In the genomic region with DNA sequence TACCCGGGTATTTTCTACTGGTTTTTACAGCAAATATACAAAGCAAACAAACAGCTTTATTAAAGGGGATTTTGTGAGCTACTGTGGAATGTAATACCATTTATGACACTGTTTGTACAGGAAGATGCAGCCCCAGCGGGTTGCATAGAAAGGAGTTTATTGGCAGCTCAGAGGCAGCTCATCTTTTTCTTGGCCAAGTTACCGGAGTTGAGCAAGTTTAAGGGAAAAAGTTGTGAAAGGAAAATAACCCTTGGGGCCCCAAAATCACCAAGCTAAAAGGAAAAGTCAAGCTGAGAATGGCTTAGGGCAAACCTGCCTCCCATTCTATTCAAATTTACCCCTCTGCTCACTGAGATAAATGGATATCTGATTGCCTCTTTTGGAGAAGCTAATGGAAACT, we compare ENCODE assay signal across 15 cellular contexts.
DNase-seq lines count a peak whose midpoint lies in the region; ATAC-seq lines count a peak whose summit lies in the region.
"Had no signal": no experiment of that assay in that cellular context is flagged by ENCODE, and none has a peak within 500 bp of the region (broad histone marks: within the 10 kb centered on the region; RNA-seq: fewer than 3 reads in every experiment).

No MANE protein-coding gene starts in this region.

- ATAC-seq in right cardiac atrium (peak; percentile 86 to 88), GM21619 (IDR thresholded peaks at IDR 0.05; ENCODE audit: unreplicated experiment) (no peak)
- ATAC-seq: left colon; stimulated activated naive CD8-positive, alpha-beta T cell treated with anti-CD3 and anti-CD28 coated beads, Interleukin-15, amount 100 ng/mL, for 72 hours had no signal

- peaks cover 34% of the 10 kb centered on the region for H3K9me3 ChIP-seq in HUES64 (ENCODE audit: insufficient read depth, low read depth, low read length)
- no peaks in the 10 kb centered on the region for H3K9me3 ChIP-seq in right cardiac atrium (ENCODE audit: control insufficient read depth, low read length)
- peaks cover 0 to 5% (median 3%) of the 10 kb centered on the region in 5 donors for H3K9me3 ChIP-seq in subcutaneous abdominal adipose tissue (ENCODE audit: control insufficient read depth in 5 of 5, low read length in 5 of 5)

- H3K36me3 ChIP-seq in HUES64 (ENCODE audit: insufficient read depth, low read length) = peaks cover 19% of the 10 kb centered on the region; the same call in 1 of the 2 replicates
- H3K36me3 ChIP-seq in subcutaneous abdominal adipose tissue (ENCODE audit: control insufficient read depth in 5 of 5, insufficient read depth in 5 of 5, low read length in 5 of 5) = peaks cover 0 to 4% (median 0%) of the 10 kb centered on the region in 5 donors

- H3K27me3 ChIP-seq in HUES64 (ENCODE audit: insufficient read depth, low read length) (no peaks in the 10 kb centered on the region), right cardiac atrium (ENCODE audit: control insufficient read depth, insufficient read depth) (no peaks in the 10 kb centered on the region), subcutaneous abdominal adipose tissue (ENCODE audit: control insufficient read depth in 5 of 5, insufficient read depth in 4 of 5, low read length in 5 of 5) (no peaks in the 10 kb centered on the region)

- DNase-seq in caudate nucleus (lab: John Stamatoyannopoulos, UW) = no peak
- DNase-seq in right cardiac atrium = peak in 1 of 3 donors; percentile 26
- DNase-seq in activated T-cell treated with anti-CD3 and anti-CD28 coated beads, Interleukin-2, amount 50 U/mL, for 48 hours = no peak
- DNase-seq in NCI-H2196 treated with DMSO at 0.1 percent for 48 hours (lab: John Stamatoyannopoulos, UW; ENCODE audit: unreplicated experiment) = no peak
- DNase-seq: Calu3; foreskin melanocyte; H7; KG1; left colon; NCI-H2029 treated with DMSO at 0.1 percent for 48 hours; stimulated activated CD4-positive, alpha-beta T cell treated with anti-CD3 and anti-CD28 coated beads, Interleukin-2, amount 100 ng/mL, for 48 hours; stimulated activated naive CD8-positive, alpha-beta T cell treated with anti-CD3 and anti-CD28 coated beads, Interleukin-15, amount 100 ng/mL, for 72 hours had no signal

- H3K27ac ChIP-seq in HUES64 (ENCODE audit: low read depth, low read length) (peak overlapping the region; percentile 87), caudate nucleus (ENCODE audit: low read depth, low read length) (peak overlapping the region; percentile 36), right cardiac atrium (ENCODE audit: low read length) (no peak overlapping the region), subcutaneous abdominal adipose tissue (ENCODE audit: low read depth, low read length) (peak overlapping the region; percentile 70)

- H3K9ac ChIP-seq in HUES64 (ENCODE audit: low read depth, low read length) = no peak overlapping the region
- H3K9ac ChIP-seq in subcutaneous abdominal adipose tissue (ENCODE audit: low read length in 5 of 5) = peak overlapping the region in 1 of 5 donors; percentile 46

- H3K4me1 ChIP-seq in HUES64 (ENCODE audit: insufficient read depth, low read length) = peaks cover 23% of the 10 kb centered on the region
- H3K4me1 ChIP-seq in right cardiac atrium (ENCODE audit: control insufficient read depth, insufficient read depth, low read length) = no peaks in the 10 kb centered on the region
- H3K4me1 ChIP-seq in subcutaneous abdominal adipose tissue (ENCODE audit: control insufficient read depth in 5 of 5, insufficient read depth in 5 of 5, low read length in 5 of 5) = peaks cover 2 to 24% (median 13%) of the 10 kb centered on the region in 5 donors

- 80% methylated on average over 2 of the region's 3 CpGs for WGBS in HUES64
- 38% methylated on average over 3 of the region's 3 CpGs for WGBS in right cardiac atrium

- H3K4me3 ChIP-seq in HUES64 (ENCODE audit: low read length) = no peak overlapping the region
- no peak overlapping the region for H3K4me3 ChIP-seq in right cardiac atrium (ENCODE audit: low read length)
- H3K4me3 ChIP-seq in subcutaneous abdominal adipose tissue (ENCODE audit: low read depth in 1 of 5, low read length in 5 of 5) = no peak overlapping the region

- intact Hi-C loops in right cardiac atrium (cut with DNase I) = no loop called here
